Comparison of ENCODE assay signal across 12 cellular contexts in the genomic region with DNA sequence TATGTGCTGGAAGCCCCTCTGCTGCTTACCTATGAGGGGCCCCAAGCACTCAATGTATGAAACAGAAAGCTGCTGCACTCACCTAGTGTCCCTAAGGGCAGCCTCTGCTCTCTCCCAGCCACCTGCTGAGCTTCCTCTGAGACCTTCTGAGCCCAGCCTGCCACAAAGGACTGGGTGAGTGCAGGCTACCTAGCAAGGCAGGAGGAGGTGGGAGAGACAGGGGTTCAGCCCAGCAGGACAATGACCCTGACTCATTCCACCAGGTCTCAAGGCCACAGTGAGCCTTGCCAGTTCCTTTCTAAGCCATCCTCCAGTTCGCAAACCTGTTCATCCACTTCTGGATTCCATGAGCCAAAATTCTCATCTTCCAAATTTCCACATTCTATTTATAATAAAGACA. TPM values are rescaled to one million over a fixed set of nuclear protein-coding genes. Genes with fewer than 3 reads are reported as not detected.
DNase-seq lines count a peak whose midpoint lies in the region; ATAC-seq and TF ChIP-seq lines count a peak whose summit lies in the region.
"Had no signal": no experiment of that assay in that cellular context is flagged by ENCODE, and none has a peak within 500 bp of the region (broad histone marks: within the 10 kb centered on the region; RNA-seq: fewer than 3 reads in every experiment).

No MANE protein-coding gene starts in this region.

- intact Hi-C loops in mucosa of descending colon (cut with DNase I, micrococcal nuclease): no loop called here

- no peaks in the 10 kb centered on the region for H3K9me3 ChIP-seq in mucosa of descending colon

- peak overlapping the region; percentile 77 for H3K27ac Mint-ChIP-seq in stimulated activated naive CD8-positive, alpha-beta T cell treated with anti-CD3 and anti-CD28 coated beads, Interleukin-15, Interleukin-2, amounts not matched to agents 100 ng/mL and 50 ng/mL, for 24 hours
- H3K27ac Mint-ChIP-seq in stimulated activated naive CD8-positive, alpha-beta T cell treated with anti-CD3 and anti-CD28 coated beads, Interleukin-15, amount 100 ng/mL, for 72 hours: no peak overlapping the region
- peak overlapping the region; percentile 72 for H3K27ac Mint-ChIP-seq in central memory CD8-positive, alpha-beta T cell (ENCODE audit: low read depth)

- no peaks in the 10 kb centered on the region for H3K27me3 Mint-ChIP-seq in stimulated activated naive CD8-positive, alpha-beta T cell treated with anti-CD3 and anti-CD28 coated beads, Interleukin-15, Interleukin-2, amounts not matched to agents 100 ng/mL and 50 ng/mL, for 24 hours
- H3K27me3 Mint-ChIP-seq in stimulated activated naive CD8-positive, alpha-beta T cell treated with anti-CD3 and anti-CD28 coated beads, Interleukin-15, amount 100 ng/mL, for 72 hours: no peaks in the 10 kb centered on the region
- H3K27me3 Mint-ChIP-seq in central memory CD8-positive, alpha-beta T cell: no peaks in the 10 kb centered on the region

- TF ChIP-seq CTCF in mucosa of descending colon (IDR thresholded peaks at IDR 0.05): no peak

- H3K4me1 ChIP-seq in mucosa of descending colon (ENCODE audit: low read depth): peaks cover 34% of the 10 kb centered on the region

- no peaks in the 10 kb centered on the region for H3K36me3 ChIP-seq in mucosa of descending colon (ENCODE audit: low read depth)

- no peak for DNase-seq in stimulated activated naive CD8-positive, alpha-beta T cell treated with anti-CD3 and anti-CD28 coated beads, Interleukin-15, amount 100 ng/mL, for 72 hours
- DNase-seq in central memory CD8-positive, alpha-beta T cell (ENCODE audit: low spot score in 2 of 2): no peak
- DNase-seq in foreskin melanocyte (no peak), hypothalamus (lab: John Stamatoyannopoulos, UW) (no peak), mucosa of descending colon (no peak)
- DNase-seq: cerebellar nuclear complex, foreskin keratinocyte, mesenchymal stem cell, NCI-H446 treated with DMSO at 0.1 percent for 48 hours had no signal

- no peaks in the 10 kb centered on the region for H3K9me3 Mint-ChIP-seq in stimulated activated naive CD8-positive, alpha-beta T cell treated with anti-CD3 and anti-CD28 coated beads, Interleukin-15, Interleukin-2, amounts not matched to agents 100 ng/mL and 50 ng/mL, for 24 hours
- no peaks in the 10 kb centered on the region for H3K9me3 Mint-ChIP-seq in stimulated activated naive CD8-positive, alpha-beta T cell treated with anti-CD3 and anti-CD28 coated beads, Interleukin-15, amount 100 ng/mL, for 72 hours
- no peaks in the 10 kb centered on the region for H3K9me3 Mint-ChIP-seq in central memory CD8-positive, alpha-beta T cell

- no peak for ATAC-seq in stimulated activated naive CD8-positive, alpha-beta T cell treated with anti-CD3 and anti-CD28 coated beads, Interleukin-15, amount 100 ng/mL, for 72 hours
- ATAC-seq in HG02759 (IDR thresholded peaks at IDR 0.05; ENCODE audit: unreplicated experiment): peak; percentile 26
- no peak for ATAC-seq in central memory CD8-positive, alpha-beta T cell (replicated peaks; ENCODE audit: extremely low read depth, poor library complexity, severe bottlenecking)
- no peak for ATAC-seq in GM19455 (IDR thresholded peaks at IDR 0.05; ENCODE audit: unreplicated experiment)
- no peak for ATAC-seq in mucosa of descending colon
- ATAC-seq: foreskin keratinocyte had no signal

- H3K4me3 ChIP-seq in mucosa of descending colon: no peak overlapping the region

- H3K4me3 Mint-ChIP-seq in stimulated activated naive CD8-positive, alpha-beta T cell treated with anti-CD3 and anti-CD28 coated beads, Interleukin-15, Interleukin-2, amounts not matched to agents 100 ng/mL and 50 ng/mL, for 24 hours: no peak overlapping the region
- peak overlapping the region in 1 of 2 donors; percentile 30 for H3K4me3 Mint-ChIP-seq in stimulated activated naive CD8-positive, alpha-beta T cell treated with anti-CD3 and anti-CD28 coated beads, Interleukin-15, amount 100 ng/mL, for 72 hours
- H3K4me3 Mint-ChIP-seq in central memory CD8-positive, alpha-beta T cell: no peak overlapping the region

- peaks cover 41% of the 10 kb centered on the region for H3K36me3 Mint-ChIP-seq in stimulated activated naive CD8-positive, alpha-beta T cell treated with anti-CD3 and anti-CD28 coated beads, Interleukin-15, Interleukin-2, amounts not matched to agents 100 ng/mL and 50 ng/mL, for 24 hours (ENCODE audit: low read depth)
- H3K36me3 Mint-ChIP-seq in central memory CD8-positive, alpha-beta T cell (ENCODE audit: insufficient read depth): peaks cover 24% of the 10 kb centered on the region

- peaks cover 97% of the 10 kb centered on the region for H3K4me1 Mint-ChIP-seq in stimulated activated naive CD8-positive, alpha-beta T cell treated with anti-CD3 and anti-CD28 coated beads, Interleukin-15, Interleukin-2, amounts not matched to agents 100 ng/mL and 50 ng/mL, for 24 hours (ENCODE audit: low read depth)
- peaks cover 92% of the 10 kb centered on the region for H3K4me1 Mint-ChIP-seq in stimulated activated naive CD8-positive, alpha-beta T cell treated with anti-CD3 and anti-CD28 coated beads, Interleukin-15, amount 100 ng/mL, for 72 hours
- peaks cover 95% of the 10 kb centered on the region for H3K4me1 Mint-ChIP-seq in central memory CD8-positive, alpha-beta T cell

RNA-seq across cellular contexts. Expression of a gene that starts 16.3 kb away (rescaled TPM):
- total RNA-seq in mucosa of descending colon: 10 to 100 TPM; 57.8 to 83.5 (median 75.2) TPM

Comparison
In these comparisons a context has a peak if more than half of its experiments do, and no peak if none do; other contexts are left out.
1. H3K27ac Mint-ChIP-seq: peak in stimulated activated naive CD8-positive, alpha-beta T cell treated with anti-CD3 and anti-CD28 coated beads, Interleukin-15, Interleukin-2, amounts not matched to agents 100 ng/mL and 50 ng/mL, for 24 hours (single experiment) and central memory CD8-positive, alpha-beta T cell (single experiment); none in stimulated activated naive CD8-positive, alpha-beta T cell treated with anti-CD3 and anti-CD28 coated beads, Interleukin-15, amount 100 ng/mL, for 72 hours (0 of 2).